ENCODE assay signal across 9 cellular contexts in the genomic region with DNA sequence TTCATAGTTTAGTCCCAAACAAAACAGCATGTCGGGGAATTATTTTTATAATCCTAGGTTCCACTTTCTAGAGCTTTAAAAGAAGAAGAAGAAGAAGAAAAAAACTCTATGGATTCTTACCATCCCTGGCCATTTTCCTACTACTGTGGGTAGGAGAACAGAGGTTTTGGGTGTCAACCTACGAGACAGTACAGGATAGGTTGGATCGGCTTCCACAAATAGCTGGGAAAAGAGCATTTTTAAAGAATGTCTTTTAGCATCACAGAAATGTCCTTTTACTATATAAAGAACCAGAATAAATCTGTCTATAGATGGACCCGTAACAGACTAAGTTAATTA.
DNase-seq lines count a peak whose midpoint lies in the region; ATAC-seq and TF ChIP-seq lines count a peak whose summit lies in the region.
"Had no signal": no experiment of that assay in that cellular context is flagged by ENCODE, and none has a peak within 500 bp of the region (broad histone marks: within the 10 kb centered on the region; RNA-seq: fewer than 3 reads in every experiment).

No MANE protein-coding gene starts in this region.

- ATAC-seq in T-helper 17 cell, result no peak
- no peak for ATAC-seq in stimulated activated naive CD8-positive, alpha-beta T cell treated with anti-CD3 and anti-CD28 coated beads, Interleukin-15, amount 100 ng/mL, for 72 hours
- ATAC-seq in GM21529 (IDR thresholded peaks at IDR 0.05; ENCODE audit: unreplicated experiment), result no peak
- ATAC-seq in HG02763 (IDR thresholded peaks at IDR 0.05; ENCODE audit: unreplicated experiment), result no peak

- no peaks in the 10 kb centered on the region for H3K9me3 ChIP-seq in T-helper 17 cell (ENCODE audit: control insufficient read depth, low read length, poor library complexity, severe bottlenecking)

- H3K4me1 Mint-ChIP-seq in T-helper 1 cell treated with Interleukin-12 subunit alpha and Interleukin-12 subunit beta and Interleukin-4 antibody, amounts not matched to agents 30 μg/mL and 1 μg/mL, for 36 hours (ENCODE audit: low read depth), result peaks cover 34% of the 10 kb centered on the region
- peaks cover 40% of the 10 kb centered on the region for H3K4me1 Mint-ChIP-seq in T-helper 17 cell
- H3K4me1 Mint-ChIP-seq in stimulated activated naive CD8-positive, alpha-beta T cell treated with anti-CD3 and anti-CD28 coated beads, Interleukin-15, amount 100 ng/mL, for 72 hours, result peaks cover 61% of the 10 kb centered on the region

- peak overlapping the region; percentile 42 for H3K4me3 ChIP-seq in fibroblast of pulmonary artery (replicated peaks; ENCODE audit: low read depth, low read length)

- no peak for DNase-seq in T-helper 1 cell
- DNase-seq in T-helper 17 cell, result no peak
- no peak for DNase-seq in fibroblast of pulmonary artery (ENCODE audit: low read depth)
- DNase-seq in stimulated activated naive CD8-positive, alpha-beta T cell treated with anti-CD3 and anti-CD28 coated beads, Interleukin-15, amount 100 ng/mL, for 72 hours, result no peak
- no peak for DNase-seq in stimulated activated naive CD4-positive, alpha-beta T cell treated with Interleukin-2 at 50 U/mL for 16 hours (lab: John Stamatoyannopoulos, UW)
- DNase-seq: foreskin melanocyte had no signal

- H3K36me3 Mint-ChIP-seq in T-helper 1 cell treated with Interleukin-12 subunit alpha and Interleukin-12 subunit beta and Interleukin-4 antibody, amounts not matched to agents 30 μg/mL and 1 μg/mL, for 36 hours (ENCODE audit: low read depth), result peaks cover 33% of the 10 kb centered on the region
- peaks cover 5% of the 10 kb centered on the region for H3K36me3 Mint-ChIP-seq in T-helper 17 cell (ENCODE audit: low read depth)

- peak overlapping the region; percentile 63 for H3K4me3 Mint-ChIP-seq in T-helper 1 cell treated with Interleukin-12 subunit alpha and Interleukin-12 subunit beta and Interleukin-4 antibody, amounts not matched to agents 30 μg/mL and 1 μg/mL, for 36 hours
- peak overlapping the region; percentile 83 for H3K4me3 Mint-ChIP-seq in T-helper 17 cell
- peak overlapping the region; percentile 78 to 81 for H3K4me3 Mint-ChIP-seq in stimulated activated naive CD8-positive, alpha-beta T cell treated with anti-CD3 and anti-CD28 coated beads, Interleukin-15, amount 100 ng/mL, for 72 hours

- peaks cover 12% of the 10 kb centered on the region for H3K9me3 Mint-ChIP-seq in T-helper 1 cell treated with Interleukin-12 subunit alpha and Interleukin-12 subunit beta and Interleukin-4 antibody, amounts not matched to agents 30 μg/mL and 1 μg/mL, for 36 hours
- peaks cover 11 to 14% of the 10 kb centered on the region in 2 donors for H3K9me3 Mint-ChIP-seq in stimulated activated naive CD8-positive, alpha-beta T cell treated with anti-CD3 and anti-CD28 coated beads, Interleukin-15, amount 100 ng/mL, for 72 hours

- no peak for TF ChIP-seq CTCF in fibroblast of pulmonary artery (IDR thresholded peaks at IDR 0.05; ENCODE audit: low read length, missing control alignments)

- H3K27ac Mint-ChIP-seq in T-helper 1 cell treated with Interleukin-12 subunit alpha and Interleukin-12 subunit beta and Interleukin-4 antibody, amounts not matched to agents 30 μg/mL and 1 μg/mL, for 36 hours, result peak overlapping the region; percentile 74
- peak overlapping the region; percentile 95 for H3K27ac Mint-ChIP-seq in T-helper 17 cell
- H3K27ac Mint-ChIP-seq in stimulated activated naive CD8-positive, alpha-beta T cell treated with anti-CD3 and anti-CD28 coated beads, Interleukin-15, amount 100 ng/mL, for 72 hours, result peak overlapping the region; percentile 89 to 98

- peaks cover 3% of the 10 kb centered on the region for H3K27me3 Mint-ChIP-seq in T-helper 1 cell treated with Interleukin-12 subunit alpha and Interleukin-12 subunit beta and Interleukin-4 antibody, amounts not matched to agents 30 μg/mL and 1 μg/mL, for 36 hours (ENCODE audit: low read depth)
- no peaks in the 10 kb centered on the region for H3K27me3 Mint-ChIP-seq in T-helper 17 cell
- H3K27me3 Mint-ChIP-seq in stimulated activated naive CD8-positive, alpha-beta T cell treated with anti-CD3 and anti-CD28 coated beads, Interleukin-15, amount 100 ng/mL, for 72 hours, result no peaks in the 10 kb centered on the region
